14 cellular contexts compared by ENCODE assay signal in the genomic region with DNA sequence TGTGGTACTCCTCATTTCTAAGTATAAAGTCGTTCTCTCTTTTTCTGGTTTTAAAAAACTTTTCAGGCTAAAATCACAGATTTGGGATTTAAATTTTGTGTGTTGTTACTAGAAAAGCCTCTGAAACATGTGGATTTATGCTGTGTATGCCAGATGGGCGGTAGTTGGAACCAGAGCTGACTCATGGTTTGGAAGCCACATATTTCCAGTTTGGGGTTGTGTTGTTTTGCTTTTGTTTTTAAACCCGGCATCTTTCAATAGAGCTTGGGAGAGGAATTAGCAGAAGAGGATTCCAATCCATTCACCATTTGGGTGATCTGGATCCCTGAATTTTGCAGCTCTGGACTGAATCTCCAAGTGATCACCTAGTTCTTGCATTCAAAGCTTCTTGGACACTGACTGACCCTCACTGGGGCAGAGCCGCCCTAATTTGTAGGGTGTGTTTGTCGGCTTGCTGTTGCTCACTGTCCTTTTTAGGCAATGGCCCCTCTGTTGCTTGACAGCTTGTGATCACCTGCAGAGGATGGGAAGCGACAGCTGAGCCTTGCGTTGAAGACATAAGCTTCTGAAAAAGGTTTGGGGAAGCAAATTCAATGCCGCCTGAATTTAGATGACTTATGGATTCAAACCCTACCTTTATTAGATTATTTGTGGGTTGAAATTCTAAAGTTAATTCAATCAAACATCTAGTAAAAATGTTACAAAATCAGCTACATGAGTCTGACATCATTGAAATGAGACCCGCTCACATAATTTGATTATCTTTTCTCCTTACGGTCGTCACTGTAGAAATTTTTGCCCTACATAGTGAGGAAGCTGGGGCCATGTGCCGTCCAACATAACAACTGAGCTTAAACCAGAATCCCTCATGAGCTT.
DNase-seq lines count a peak whose midpoint lies in the region; ATAC-seq and TF ChIP-seq lines count a peak whose summit lies in the region.
"Had no signal": no experiment of that assay in that cellular context is flagged by ENCODE, and none has a peak within 500 bp of the region (broad histone marks: within the 10 kb centered on the region; RNA-seq: fewer than 3 reads in every experiment).

No MANE protein-coding gene starts in this region.

- peaks cover 13% of the 10 kb centered on the region for H3K27me3 Mint-ChIP-seq in H9 (ENCODE audit: low read depth)

- no peaks in the 10 kb centered on the region for H3K27me3 ChIP-seq in GM23248 (replicated peaks; ENCODE audit: insufficient read depth)
- H3K27me3 ChIP-seq in H9 (ENCODE audit: insufficient read depth, low read length) = no peaks in the 10 kb centered on the region

- no peaks in the 10 kb centered on the region for H3K23me2 ChIP-seq in H9 (ENCODE audit: insufficient read length, low read depth, low read length, poor library complexity, severe bottlenecking)

- DNase-seq in A172 (ENCODE audit: low spot score) (peak; percentile 63), GM23248 (peak; percentile 90), fibroblast of pulmonary artery (ENCODE audit: low read depth) (peak; percentile 45), H9 (no peak), NCI-H526 (lab: John Stamatoyannopoulos, UW) (no peak), GM20000 (ENCODE audit: low spot score) (no peak)
- DNase-seq: activated CD4-positive, alpha-beta T cell treated with anti-CD3 and anti-CD28 coated beads, Interleukin-2, amount 10 ng/mL, durations not matched to agents 24 days and 14 days; activated naive CD4-positive, alpha-beta T cell treated with anti-CD3 and anti-CD28 coated beads, Interleukin-2, amount 10 ng/mL, durations not matched to agents 7 days and 5 days; NCI-H2029 treated with DMSO at 0.1 percent for 48 hours had no signal

- no peak overlapping the region for H3K4ac ChIP-seq in H9 (ENCODE audit: low read depth, low read length)

- H3K36me3 ChIP-seq in GM23248 (ENCODE audit: low read depth) = no peaks in the 10 kb centered on the region

- peaks cover 0 to 2% of the 10 kb centered on the region in 2 experiments; a peak in 2 of 5 replicates for H3K9me3 Mint-ChIP-seq in H9
- H3K9me3 Mint-ChIP-seq: activated CD4-positive, alpha-beta T cell treated with anti-CD3 and anti-CD28 coated beads, Interleukin-2, amount 10 ng/mL, durations not matched to agents 24 days and 14 days; activated naive CD4-positive, alpha-beta T cell treated with anti-CD3 and anti-CD28 coated beads, Interleukin-2, amount 10 ng/mL, durations not matched to agents 7 days and 5 days; CD14-positive monocyte; stimulated activated memory B cell treated with anti-CD40 and anti-IgM and Interleukin-4, amounts not matched to agents 10 μg/mL and 1 μg/mL and 100 μg/mL, for 72 hours had no signal

- H3K4me1 ChIP-seq in GM23248 (ENCODE audit: insufficient read depth) (peaks cover 35% of the 10 kb centered on the region), H9 (ENCODE audit: insufficient read depth, low read length) (peaks cover 12% of the 10 kb centered on the region; the same call in 1 of the 2 replicates)

- ATAC-seq in SK-N-SH treated with all-trans-retinoic acid at 6 μM for 48 hours = peak; percentile 64
- ATAC-seq in HG02970 (IDR thresholded peaks at IDR 0.05; ENCODE audit: low FRiP score, unreplicated experiment) = no peak
- ATAC-seq: Right ventricle myocardium inferior had no signal

- H4K20me1 ChIP-seq in GM23248 (ENCODE audit: insufficient read depth) (no peaks in the 10 kb centered on the region), H9 (ENCODE audit: control insufficient read depth, insufficient read depth, insufficient read length) (no peaks in the 10 kb centered on the region)

- no peak for TF ChIP-seq CTCF in fibroblast of pulmonary artery (IDR thresholded peaks at IDR 0.05; ENCODE audit: low read length, missing control alignments)
- TF ChIP-seq CTCF in H9 (conservative IDR thresholded peaks at IDR 0.05) = no peak
- TF ChIP-seq CTCF in GM20000 (IDR thresholded peaks at IDR 0.05; ENCODE audit: extremely low read depth, missing control alignments) = no peak

- peaks cover 22% of the 10 kb centered on the region; the same call in 1 of the 2 replicates for H3F3A ChIP-seq in GM23248 (ENCODE audit: insufficient read depth)

- in situ Hi-C loops in GM23248 (cut with MboI) = no loop called here

- no peak overlapping the region for H4K8ac ChIP-seq in H9 (replicated peaks; ENCODE audit: insufficient read length, low read depth, low read length)

- H3K9me2 ChIP-seq in GM23248 (ENCODE audit: insufficient read depth) = no peaks in the 10 kb centered on the region

- no peak overlapping the region for H2AK5ac ChIP-seq in H9 (ENCODE audit: insufficient read length, low read length)

- H3K27ac Mint-ChIP-seq in H9 = no peak overlapping the region
- H3K27ac Mint-ChIP-seq: activated CD4-positive, alpha-beta T cell treated with anti-CD3 and anti-CD28 coated beads, Interleukin-2, amount 10 ng/mL, durations not matched to agents 24 days and 14 days; activated naive CD4-positive, alpha-beta T cell treated with anti-CD3 and anti-CD28 coated beads, Interleukin-2, amount 10 ng/mL, durations not matched to agents 7 days and 5 days; CD14-positive monocyte; stimulated activated memory B cell treated with anti-CD40 and anti-IgM and Interleukin-4, amounts not matched to agents 10 μg/mL and 1 μg/mL and 100 μg/mL, for 72 hours had no signal

- H3K18ac ChIP-seq in H9 (ENCODE audit: insufficient read length, low read depth, low read length) = no peak overlapping the region

- peak overlapping the region; percentile 35 for H3K9ac ChIP-seq in GM23248
- no peak overlapping the region for H3K9ac ChIP-seq in H9 (ENCODE audit: extremely low read depth, insufficient read length, low read length)

- H2AFZ ChIP-seq in GM23248 = peak overlapping the region; percentile 80
- no peak overlapping the region for H2AFZ ChIP-seq in H9 (ENCODE audit: low read length)

- 66 to 67% methylated on average over 12 of the region's 12 CpGs for WGBS in GM23248 (ENCODE audit: low coverage in 1 of 2, low lambda C conversion rate in 2 of 2, missing lambda C conversion rate in 2 of 2), 2 experiments
- WGBS in H9 (ENCODE audit: extremely low coverage, insufficient read length, low lambda C conversion rate) = no CpG with 5 or more reads among the region's 12 CpGs

- no peak overlapping the region for H2BK15ac ChIP-seq in H9 (ENCODE audit: low read depth, low read length)

- H3K79me2 ChIP-seq in GM23248 (ENCODE audit: insufficient read depth) = no peaks in the 10 kb centered on the region
- H3K79me2 ChIP-seq in H9 (ENCODE audit: insufficient read depth, low read length) = no peaks in the 10 kb centered on the region

- no peak overlapping the region for H2BK120ac ChIP-seq in H9 (ENCODE audit: low read depth, low read length, poor library complexity, severe bottlenecking)

- H2BK12ac ChIP-seq in H9 (ENCODE audit: insufficient read length, low read depth, low read length) = no peak overlapping the region

- H3K27ac ChIP-seq in GM23248 (peak overlapping the region; percentile 29), H9 (ENCODE audit: insufficient read length, low read depth, low read length) (no peak overlapping the region)

- H3K14ac ChIP-seq in H9 (ENCODE audit: insufficient read depth, low read length) = no peak overlapping the region

- H3T11ph ChIP-seq in H9 (ENCODE audit: low read length) = no peak overlapping the region

- no peak overlapping the region for H2BK5ac ChIP-seq in H9 (ENCODE audit: insufficient read length, low read length)

- H3K4me2 ChIP-seq in GM23248 (ENCODE audit: unreplicated experiment) (peak overlapping the region; percentile 72), H9 (ENCODE audit: insufficient read depth, insufficient read length, low read length) (no peak overlapping the region)

- no peak overlapping the region for H3K4me3 Mint-ChIP-seq in H9
- H3K4me3 Mint-ChIP-seq: activated CD4-positive, alpha-beta T cell treated with anti-CD3 and anti-CD28 coated beads, Interleukin-2, amount 10 ng/mL, durations not matched to agents 24 days and 14 days; activated naive CD4-positive, alpha-beta T cell treated with anti-CD3 and anti-CD28 coated beads, Interleukin-2, amount 10 ng/mL, durations not matched to agents 7 days and 5 days; CD14-positive monocyte; stimulated activated memory B cell treated with anti-CD40 and anti-IgM and Interleukin-4, amounts not matched to agents 10 μg/mL and 1 μg/mL and 100 μg/mL, for 72 hours had no signal

- H4K91ac ChIP-seq in H9 (ENCODE audit: insufficient read length, low read depth, low read length) = no peak overlapping the region

- H3K23ac ChIP-seq in H9 (ENCODE audit: insufficient read length, low read depth, low read length) = no peak overlapping the region

- H3K4me3 ChIP-seq in GM23248 (peak overlapping the region; percentile 39), fibroblast of pulmonary artery (replicated peaks; ENCODE audit: low read depth, low read length) (no peak overlapping the region)

- H3K36me3 Mint-ChIP-seq in H9 (ENCODE audit: insufficient read depth in 1 of 3, low read depth in 3 of 3) = peaks cover 0 to 4% (median 0%) of the 10 kb centered on the region in 3 experiments; a peak in 2 of 7 replicates
- H3K36me3 Mint-ChIP-seq: activated naive CD4-positive, alpha-beta T cell treated with anti-CD3 and anti-CD28 coated beads, Interleukin-2, amount 10 ng/mL, durations not matched to agents 7 days and 5 days; CD14-positive monocyte; stimulated activated memory B cell treated with anti-CD40 and anti-IgM and Interleukin-4, amounts not matched to agents 10 μg/mL and 1 μg/mL and 100 μg/mL, for 72 hours had no signal

- no peaks in the 10 kb centered on the region for H3K9me3 ChIP-seq in GM23248 (ENCODE audit: low read depth)
- no peaks in the 10 kb centered on the region for H3K9me3 ChIP-seq in H9 (ENCODE audit: control insufficient read depth, low read depth, low read length)

- no peak overlapping the region for H4K5ac ChIP-seq in H9 (ENCODE audit: insufficient read length, low read depth, low read length)

- H3K79me1 ChIP-seq in H9 (ENCODE audit: insufficient read depth, low read depth, low read length, poor library complexity, severe bottlenecking) = no peaks in the 10 kb centered on the region

- no peak overlapping the region for H3K56ac ChIP-seq in H9 (ENCODE audit: insufficient read length, low read depth, low read length)

- peaks cover 16 to 18% of the 10 kb centered on the region in 2 experiments for H3K4me1 Mint-ChIP-seq in H9
- H3K4me1 Mint-ChIP-seq: activated naive CD4-positive, alpha-beta T cell treated with anti-CD3 and anti-CD28 coated beads, Interleukin-2, amount 10 ng/mL, durations not matched to agents 7 days and 5 days had no signal

- H2BK20ac ChIP-seq in H9 (ENCODE audit: low read depth, low read length, poor library complexity, severe bottlenecking) = no peak overlapping the region

TF ChIP-seq in SK-N-SH treated with all-trans-retinoic acid at 6 μM for 48 hours, 23 proteins besides CTCF, POLR2A, EP300 and RAD21 (continues in another document):
- TF ChIP-seq CSDC2 (CRISPR knock-in tag; IDR thresholded peaks at IDR 0.05) (peak; percentile 55; the same call in 1 of the 2 replicates), SNAI2 (CRISPR knock-in tag; IDR thresholded peaks at IDR 0.05) (no peak), RARB (CRISPR knock-in tag; IDR thresholded peaks at IDR 0.05) (no peak), BACH2 (CRISPR knock-in tag; IDR thresholded peaks at IDR 0.05; ENCODE audit: borderline replicate concordance) (no peak), ESRRG (CRISPR knock-in tag; IDR thresholded peaks at IDR 0.05) (no peak), ZNF70 (CRISPR knock-in tag; IDR thresholded peaks at IDR 0.05) (no peak)

Comparison
In these comparisons a context has a peak if more than half of its experiments do, and no peak if none do; other contexts are left out.
1. DNase-seq: peak in A172 (single experiment), GM23248 (single experiment) and fibroblast of pulmonary artery (single experiment); none in H9 (single experiment), NCI-H526 (0 of 2) and GM20000 (single experiment).